ENCODE assay signal across 9 cellular contexts in the genomic region with DNA sequence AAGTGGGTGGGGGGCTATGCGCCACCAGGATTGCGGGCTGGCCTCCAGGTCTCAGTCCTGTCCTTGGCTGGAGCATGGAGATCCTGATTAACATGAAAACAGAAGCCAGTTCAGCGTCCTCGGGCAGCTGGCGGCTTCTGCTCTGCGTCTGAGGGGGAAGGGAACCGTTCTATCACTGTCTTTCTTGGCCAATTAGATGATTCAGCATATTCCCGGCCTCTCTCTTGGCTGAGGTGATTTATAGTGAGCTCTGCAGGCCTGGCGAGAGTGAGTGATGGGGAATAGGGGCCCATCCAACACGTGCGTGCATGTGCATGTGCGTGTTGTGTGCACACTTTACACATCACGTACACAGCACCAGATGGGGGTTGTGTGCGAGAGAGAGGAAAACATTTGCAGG.
A peak's percentile ranks its signal among the peaks of the same experiment; 100 is the strongest.
DNase-seq lines count a peak whose midpoint lies in the region; ATAC-seq and TF ChIP-seq lines count a peak whose summit lies in the region.
"Had no signal": no experiment of that assay in that cellular context is flagged by ENCODE, and none has a peak within 500 bp of the region (broad histone marks: within the 10 kb centered on the region; RNA-seq: fewer than 3 reads in every experiment).

No MANE protein-coding gene starts in this region.

- H3K4me3 Mint-ChIP-seq in CD14-positive monocyte = peak overlapping the region; percentile 58 to 87
- H3K4me3 Mint-ChIP-seq in T-helper 2 cell treated with Interferon-gamma antibody and Interleukin-4, amounts not matched to agents 5 μg/mL and 100 μg/mL, for 36 hours = no peak overlapping the region
- H3K4me3 Mint-ChIP-seq: CD4-positive, CD25-positive, alpha-beta regulatory T cell had no signal

- peaks cover 0 to 3% of the 10 kb centered on the region in 2 donors for H3K9me3 ChIP-seq in esophagus (ENCODE audit: control insufficient read depth in 2 of 2, insufficient read depth in 1 of 2, low read depth in 1 of 2, low read length in 1 of 2)
- H3K9me3 ChIP-seq in mucosa of stomach (ENCODE audit: control insufficient read depth, low read length) = no peaks in the 10 kb centered on the region

- DNase-seq in CD14-positive monocyte (ENCODE audit: low spot score) (peak; percentile 46), NCI-H2227 (lab: John Stamatoyannopoulos, UW; ENCODE audit: unreplicated experiment) (peak; percentile 92), MV-4-11 (lab: John Stamatoyannopoulos, UW) (no peak)
- DNase-seq in T-helper 2 cell treated with Interferon-gamma antibody and Interleukin-4, amounts not matched to agents 5 μg/mL and 100 μg/mL, for 36 hours (ENCODE audit: low spot score) = no peak
- DNase-seq: CD4-positive, CD25-positive, alpha-beta regulatory T cell had no signal

- peak overlapping the region; percentile 8 for H3K9ac ChIP-seq in mucosa of stomach (ENCODE audit: low read length)

- H3K4me3 ChIP-seq in esophagus (ENCODE audit: low read depth in 1 of 2, low read length in 2 of 2) (peak overlapping the region; percentile 11 to 22), mucosa of stomach (ENCODE audit: low read length) (no peak overlapping the region)

- no peaks in the 10 kb centered on the region for H3K4me1 ChIP-seq in esophagus (ENCODE audit: control insufficient read depth in 2 of 2, insufficient read depth in 2 of 2, low read length in 1 of 2)
- peaks cover 7% of the 10 kb centered on the region for H3K4me1 ChIP-seq in mucosa of stomach (ENCODE audit: control insufficient read depth, insufficient read depth, low read length)

- no peaks in the 10 kb centered on the region for H3K27me3 ChIP-seq in esophagus (ENCODE audit: control insufficient read depth in 1 of 2, insufficient read depth in 2 of 2, low read length in 2 of 2)
- H3K27me3 ChIP-seq in mucosa of stomach (ENCODE audit: control insufficient read depth, insufficient read depth, low read length) = no peaks in the 10 kb centered on the region

- peak overlapping the region; percentile 70 to 83 for H3K27ac ChIP-seq in esophagus (ENCODE audit: low read depth in 2 of 2, low read length in 1 of 2)

- intact Hi-C loops in CD14-positive monocyte (cut with micrococcal nuclease) = loop anchor here in 1 of 2 donors (10.0 kb wide), 1 partner anchor 50 kb away; no protein-coding TSS in a partner anchor

- H3K27me3 Mint-ChIP-seq in CD14-positive monocyte (ENCODE audit: low read depth in 3 of 3) = peaks cover 0 to 3% (median 0%) of the 10 kb centered on the region in 3 donors
- H3K27me3 Mint-ChIP-seq in T-helper 2 cell treated with Interferon-gamma antibody and Interleukin-4, amounts not matched to agents 5 μg/mL and 100 μg/mL, for 36 hours (ENCODE audit: low read depth) = no peaks in the 10 kb centered on the region

- no peaks in the 10 kb centered on the region for H3K36me3 Mint-ChIP-seq in CD14-positive monocyte
- H3K36me3 Mint-ChIP-seq in T-helper 2 cell treated with Interferon-gamma antibody and Interleukin-4, amounts not matched to agents 5 μg/mL and 100 μg/mL, for 36 hours (ENCODE audit: low read depth) = no peaks in the 10 kb centered on the region
- H3K36me3 Mint-ChIP-seq: CD4-positive, CD25-positive, alpha-beta regulatory T cell had no signal

- H3K36me3 ChIP-seq in esophagus (ENCODE audit: control insufficient read depth in 2 of 2, insufficient read depth in 2 of 2, low read length in 1 of 2) = no peaks in the 10 kb centered on the region
- no peaks in the 10 kb centered on the region for H3K36me3 ChIP-seq in mucosa of stomach (ENCODE audit: control insufficient read depth, insufficient read depth, low read length)

- no peak for TF ChIP-seq CTCF in CD14-positive monocyte (IDR thresholded peaks at IDR 0.05)

- H3K9me3 Mint-ChIP-seq in CD14-positive monocyte = peaks cover 9 to 34% (median 22%) of the 10 kb centered on the region in 7 donors
- H3K9me3 Mint-ChIP-seq in T-helper 2 cell treated with Interferon-gamma antibody and Interleukin-4, amounts not matched to agents 5 μg/mL and 100 μg/mL, for 36 hours = no peaks in the 10 kb centered on the region

- H3K4me1 Mint-ChIP-seq in CD14-positive monocyte = peaks cover 23% of the 10 kb centered on the region
- no peaks in the 10 kb centered on the region for H3K4me1 Mint-ChIP-seq in T-helper 2 cell treated with Interferon-gamma antibody and Interleukin-4, amounts not matched to agents 5 μg/mL and 100 μg/mL, for 36 hours (ENCODE audit: low read depth)
- H3K4me1 Mint-ChIP-seq: CD4-positive, CD25-positive, alpha-beta regulatory T cell had no signal

- peak overlapping the region; percentile 15 to 78 (median 42) for H3K27ac Mint-ChIP-seq in CD14-positive monocyte
- no peak overlapping the region for H3K27ac Mint-ChIP-seq in T-helper 2 cell treated with Interferon-gamma antibody and Interleukin-4, amounts not matched to agents 5 μg/mL and 100 μg/mL, for 36 hours
- H3K27ac Mint-ChIP-seq: CD4-positive, CD25-positive, alpha-beta regulatory T cell had no signal

- WGBS in esophagus, 2 donors = 18 to 36% methylated on average over 14 of the region's 14 CpGs

- ATAC-seq in HG02763 (IDR thresholded peaks at IDR 0.05; ENCODE audit: unreplicated experiment) (no peak), GM19395 (IDR thresholded peaks at IDR 0.05; ENCODE audit: unreplicated experiment) (no peak)

Comparison
In these comparisons a context has a peak if more than half of its experiments do, and no peak if none do; other contexts are left out.
1. DNase-seq: peak in CD14-positive monocyte (single experiment) and NCI-H2227 (single experiment); none in T-helper 2 cell treated with Interferon-gamma antibody and Interleukin-4, amounts not matched to agents 5 μg/mL and 100 μg/mL, for 36 hours (single experiment) and MV-4-11 (single experiment).